17 cellular contexts compared by ENCODE assay signal in genomic region chr7:149870274-149870673, GRCh38. TPM values are rescaled to one million over a fixed set of nuclear protein-coding genes. Genes with fewer than 3 reads are reported as not detected.
A peak's percentile ranks its signal among the peaks of the same experiment; 100 is the strongest.
DNase-seq lines count a peak whose midpoint lies in the region; ATAC-seq and TF ChIP-seq lines count a peak whose summit lies in the region.
"Had no signal": no experiment of that assay in that cellular context is flagged by ENCODE, and none has a peak within 500 bp of the region (broad histone marks: within the 10 kb centered on the region; RNA-seq: fewer than 3 reads in every experiment).

No MANE protein-coding gene starts in this region.

- H3K36me3 ChIP-seq in mesendoderm (ENCODE audit: control insufficient read depth, insufficient read depth, low read length), result no peaks in the 10 kb centered on the region
- H3K36me3 ChIP-seq in left ventricle myocardium inferior, result peaks cover 5% of the 10 kb centered on the region
- H3K36me3 ChIP-seq: neutrophil had no signal

- no peak for TF ChIP-seq CTCF in left ventricle myocardium inferior (IDR thresholded peaks at IDR 0.05; ENCODE audit: borderline replicate concordance)

- H3K27me3 Mint-ChIP-seq in activated naive CD4-positive, alpha-beta T cell treated with anti-CD3 and anti-CD28 coated beads, Interleukin-2, amount 50 U/mL, for 24 hours, result no peaks in the 10 kb centered on the region
- H3K27me3 Mint-ChIP-seq in activated CD8-positive, alpha-beta T cell treated with anti-CD3 and anti-CD28 coated beads, Interleukin-2, amount 10 ng/mL, durations not matched to agents 7 days and 5 days (ENCODE audit: low read depth), result no peaks in the 10 kb centered on the region

- POLR2A ChIA-PET in activated CD8-positive, alpha-beta T cell treated with anti-CD3 and anti-CD28 coated beads, Interleukin-2, amount 10 ng/mL, durations not matched to agents 7 days and 5 days (lab: Charles Lee), result interaction anchor here (6.2 kb wide), 1 partner anchor 31 kb away, joined by 35 read pairs; the partner anchor contains the start of gene ZNF862

- intact Hi-C loops in left ventricle myocardium inferior (cut with micrococcal nuclease), result no loop called here

- no peak overlapping the region for H3K4me3 ChIP-seq in mesendoderm (ENCODE audit: low read length)
- no peak overlapping the region for H3K4me3 ChIP-seq in left ventricle myocardium inferior
- H3K4me3 ChIP-seq: GM23338, right atrium auricular region, stomach had no signal

- H3K23ac ChIP-seq in mesendoderm (ENCODE audit: low read length), result peak overlapping the region; percentile 24

- CTCF ChIA-PET in activated CD8-positive, alpha-beta T cell treated with anti-CD3 and anti-CD28 coated beads, Interleukin-2, amount 10 ng/mL, durations not matched to agents 7 days and 5 days (lab: Charles Lee), result interaction anchor here (0.6 to 2.1 kb wide), 8 partner anchors 9 to 128 kb away, joined by 3 to 14 read pairs (median 3); partner anchors contain the start of gene ZNF862

- H3K79me2 ChIP-seq in mesendoderm (ENCODE audit: control insufficient read depth, insufficient read depth, low read length), result no peaks in the 10 kb centered on the region

- H3K9ac ChIP-seq in mesendoderm (ENCODE audit: low read length), result no peak overlapping the region

- H4K5ac ChIP-seq in mesendoderm (ENCODE audit: low read length), result no peak overlapping the region

- peaks cover 86% of the 10 kb centered on the region for H3K4me1 Mint-ChIP-seq in activated naive CD4-positive, alpha-beta T cell treated with anti-CD3 and anti-CD28 coated beads, Interleukin-2, amount 50 U/mL, for 24 hours
- peaks cover 85% of the 10 kb centered on the region for H3K4me1 Mint-ChIP-seq in activated CD8-positive, alpha-beta T cell treated with anti-CD3 and anti-CD28 coated beads, Interleukin-2, amount 10 ng/mL, durations not matched to agents 7 days and 5 days (ENCODE audit: low read depth)

- H3K27me3 ChIP-seq in mesendoderm (ENCODE audit: insufficient read depth, low read length, poor library complexity) (peaks cover 3% of the 10 kb centered on the region), left ventricle myocardium inferior (ENCODE audit: low read depth) (no peaks in the 10 kb centered on the region)
- H3K27me3 ChIP-seq: right atrium auricular region, stomach had no signal

- WGBS in mesendoderm (ENCODE audit: extremely low coverage, insufficient coverage, low lambda C conversion rate), result no CpG with 5 or more reads among the region's 3 CpGs

- no peak overlapping the region for H2BK120ac ChIP-seq in mesendoderm (ENCODE audit: low read depth, low read length)

- H4K8ac ChIP-seq in mesendoderm (ENCODE audit: low read depth, low read length), result no peak overlapping the region

- H2BK5ac ChIP-seq in mesendoderm (ENCODE audit: low read length), result no peak overlapping the region

- no peak overlapping the region for H3K27ac ChIP-seq in mesendoderm (ENCODE audit: low read depth, low read length)
- H3K27ac ChIP-seq in left ventricle myocardium inferior (replicated peaks), result no peak overlapping the region
- H3K27ac ChIP-seq: neutrophil, right atrium auricular region, stomach had no signal

- H3K9me3 Mint-ChIP-seq in activated naive CD4-positive, alpha-beta T cell treated with anti-CD3 and anti-CD28 coated beads, Interleukin-2, amount 50 U/mL, for 24 hours, result no peaks in the 10 kb centered on the region
- H3K9me3 Mint-ChIP-seq in activated CD8-positive, alpha-beta T cell treated with anti-CD3 and anti-CD28 coated beads, Interleukin-2, amount 10 ng/mL, durations not matched to agents 7 days and 5 days (ENCODE audit: insufficient read depth), result no peaks in the 10 kb centered on the region
- H3K9me3 Mint-ChIP-seq: GM23338 had no signal

- H3K56ac ChIP-seq in mesendoderm (ENCODE audit: low read length), result no peak overlapping the region

- H3K18ac ChIP-seq in mesendoderm (ENCODE audit: low read length), result no peak overlapping the region

- peak overlapping the region; percentile 79 for H3K4me3 Mint-ChIP-seq in activated naive CD4-positive, alpha-beta T cell treated with anti-CD3 and anti-CD28 coated beads, Interleukin-2, amount 50 U/mL, for 24 hours
- H3K4me3 Mint-ChIP-seq in activated CD8-positive, alpha-beta T cell treated with anti-CD3 and anti-CD28 coated beads, Interleukin-2, amount 10 ng/mL, durations not matched to agents 7 days and 5 days, result peak overlapping the region; percentile 61
- H3K4me3 Mint-ChIP-seq: GM23338 had no signal

- no peak overlapping the region for H3K4ac ChIP-seq in mesendoderm (ENCODE audit: low read depth, low read length)

- no peaks in the 10 kb centered on the region for H3K79me1 ChIP-seq in mesendoderm (ENCODE audit: low read length)

- ATAC-seq in activated CD8-positive, alpha-beta T cell treated with anti-CD3 and anti-CD28 coated beads, Interleukin-2, amount 10 ng/mL, durations not matched to agents 7 days and 5 days, result peak; percentile 5
- ATAC-seq: GM23338, Right ventricle myocardium inferior had no signal

- no peak overlapping the region for H2AK5ac ChIP-seq in mesendoderm (ENCODE audit: low read length)

- H3K9me3 ChIP-seq in left ventricle myocardium inferior (replicated peaks), result no peaks in the 10 kb centered on the region
- H3K9me3 ChIP-seq: neutrophil, right atrium auricular region, stomach had no signal

- no peak for DNase-seq in activated naive CD4-positive, alpha-beta T cell treated with anti-CD3 and anti-CD28 coated beads, Interleukin-2, amount 50 U/mL, for 16 hours
- DNase-seq in activated CD8-positive, alpha-beta T cell treated with anti-CD3 and anti-CD28 coated beads, Interleukin-2, amount 10 ng/mL, durations not matched to agents 7 days and 5 days, result no peak
- DNase-seq in mesendoderm, result no peak
- no peak for DNase-seq in NCI-H345 treated with DMSO at 0.1 percent for 48 hours (lab: John Stamatoyannopoulos, UW; ENCODE audit: unreplicated experiment)
- no peak for DNase-seq in left ventricle myocardium inferior
- no peak for DNase-seq in Kasumi-1 (lab: John Stamatoyannopoulos, UW)
- DNase-seq: activated CD4-positive, CD25-positive, alpha-beta regulatory T cell; DMS153; hypothalamus; NCI-H1930; NCI-H446 treated with DMSO at 0.1 percent for 48 hours; stomach had no signal

- H3K4me1 ChIP-seq in mesendoderm (ENCODE audit: control insufficient read depth, low read depth, low read length) (no peaks in the 10 kb centered on the region), left ventricle myocardium inferior (peaks cover 83% of the 10 kb centered on the region)

- peak overlapping the region; percentile 96 for H3K27ac Mint-ChIP-seq in activated naive CD4-positive, alpha-beta T cell treated with anti-CD3 and anti-CD28 coated beads, Interleukin-2, amount 50 U/mL, for 24 hours
- H3K27ac Mint-ChIP-seq in activated CD8-positive, alpha-beta T cell treated with anti-CD3 and anti-CD28 coated beads, Interleukin-2, amount 10 ng/mL, durations not matched to agents 7 days and 5 days, result peak overlapping the region; percentile 98
- H3K27ac Mint-ChIP-seq: GM23338 had no signal

- H3K4me2 ChIP-seq in mesendoderm (ENCODE audit: low read length), result no peak overlapping the region
- H3K4me2 ChIP-seq: GM23338 had no signal

- H2BK15ac ChIP-seq in mesendoderm (replicated peaks; ENCODE audit: low read depth), result no peak overlapping the region

- H3K36me3 Mint-ChIP-seq in activated naive CD4-positive, alpha-beta T cell treated with anti-CD3 and anti-CD28 coated beads, Interleukin-2, amount 50 U/mL, for 24 hours, result no peaks in the 10 kb centered on the region
- H3K36me3 Mint-ChIP-seq in activated CD8-positive, alpha-beta T cell treated with anti-CD3 and anti-CD28 coated beads, Interleukin-2, amount 10 ng/mL, durations not matched to agents 7 days and 5 days (ENCODE audit: low read depth), result peaks cover 30% of the 10 kb centered on the region

RNA-seq across cellular contexts. Expression of gene ATP6V0E2, which starts 3.5 kb away (rescaled TPM):
- total RNA-seq in activated CD8-positive, alpha-beta T cell treated with anti-CD3 and anti-CD28 coated beads, Interleukin-2, amount 10 ng/mL, durations not matched to agents 7 days and 5 days, result 10 to 100 TPM; 92.9 to 99.6 TPM
- 10.4 TPM for polyA plus RNA-seq in mesendoderm (2013, experiment 1 of 2)
- polyA plus RNA-seq in mesendoderm (2013, experiment 2 of 2), result 9.8 TPM
- total RNA-seq in left ventricle myocardium inferior, result 120 TPM

RNA-seq across cellular contexts. Expression of gene ZNF862, which starts 32.1 kb away (rescaled TPM):
- total RNA-seq in activated CD8-positive, alpha-beta T cell treated with anti-CD3 and anti-CD28 coated beads, Interleukin-2, amount 10 ng/mL, durations not matched to agents 7 days and 5 days, result 10 to 100 TPM; 21.5 to 24.9 TPM
- 0.20 TPM for polyA plus RNA-seq in mesendoderm (2013, experiment 1 of 2)
- polyA plus RNA-seq in mesendoderm (2013, experiment 2 of 2), result 0.42 TPM
- 10.4 TPM for total RNA-seq in left ventricle myocardium inferior
